8 cellular contexts compared by ENCODE assay signal in genomic region chr1:156020293-156021086, GRCh38.
DNase-seq lines count a peak whose midpoint lies in the region; ATAC-seq and TF ChIP-seq lines count a peak whose summit lies in the region.

Gene SSR2 (minus strand): TSS chr1:156020951. CDS start chr1:156020167, 784 bp downstream.

- H3K4me3 ChIP-seq in AG09309 (ENCODE audit: control insufficient read depth, low read depth, low read length), result peak within 1 kb of the TSS; percentile 65
- H3K4me3 ChIP-seq in choroid plexus epithelial cell (ENCODE audit: low read depth, low read length), result peak within 1 kb of the TSS; percentile 83

- no peak for TF ChIP-seq CTCF in AG09309 (IDR thresholded peaks at IDR 0.05; ENCODE audit: control insufficient read depth, insufficient read depth, low read depth, low read length, missing control alignments)
- no peak for TF ChIP-seq CTCF in choroid plexus epithelial cell (conservative IDR thresholded peaks at IDR 0.05; ENCODE audit: low read depth, low read length)

- peak; percentile 97 for ATAC-seq in GM19023 (IDR thresholded peaks at IDR 0.05; ENCODE audit: unreplicated experiment)
- peak; percentile 98 for ATAC-seq in HG03342 (IDR thresholded peaks at IDR 0.05; ENCODE audit: unreplicated experiment)

- DNase-seq in AG09309 (ENCODE audit: low read depth) (peak; percentile 63), NCI-H446 treated with DMSO at 0.1 percent for 48 hours (lab: John Stamatoyannopoulos, UW) (peak; percentile 93), choroid plexus epithelial cell (ENCODE audit: low read depth) (peak; percentile 94), kidney tubule cell (ENCODE audit: low spot score) (peak; percentile 90)
- peak; percentile 75 for DNase-seq in activated CD4-positive, alpha-beta T cell treated with anti-CD3 and anti-CD28 coated beads for 1 hour
- peak; percentile 61 to 67 for DNase-seq in stimulated activated CD4-positive, alpha-beta T cell treated with anti-CD3 and anti-CD28 coated beads, Interleukin-1b, Interleukin-23, amount 100 ng/mL, for 4 hours (ENCODE audit: low read depth in 2 of 2)

Comparison
In these comparisons a context has a peak if more than half of its experiments do, and no peak if none do; other contexts are left out.
1. Peak in every context shown above with its lines: DNase-seq, ATAC-seq and H3K4me3 ChIP-seq.